ENCODE assay signal across 35 cellular contexts in genomic region chr3:126494831-126495230, GRCh38. TPM values are rescaled to one million over a fixed set of nuclear protein-coding genes. Genes with fewer than 3 reads are reported as not detected.
"Had no signal": no experiment of that assay in that cellular context is flagged by ENCODE, and none has a peak within 500 bp of the region (broad histone marks: within the 10 kb centered on the region; RNA-seq: fewer than 3 reads in every experiment).

No MANE protein-coding gene starts in this region.

- H3K27ac ChIP-seq: colonic mucosa, esophagus muscularis mucosa, heart right ventricle, parathyroid adenoma, stomach, thyroid gland, vagina had no signal

- H3K36me3 Mint-ChIP-seq: memory B cell; natural killer cell; stimulated activated effector memory CD8-positive, alpha-beta T cell treated with anti-CD3 and anti-CD28 coated beads, Interleukin-12 subunit alpha, Interleukin-12 subunit beta, amount 100 ng/mL, for 72 hours had no signal

- FAIRE-seq: endothelial cell of umbilical vein, islet of Langerhans had no signal

- H3K9me3 Mint-ChIP-seq: dendritic cell treated with granulocyte-macrophage colony-stimulating factor and Interleukin-4, amounts not matched to agents 40 ng/mL and 50 ng/mL, for 4 days; memory B cell; natural killer cell; stimulated activated effector memory CD8-positive, alpha-beta T cell treated with anti-CD3 and anti-CD28 coated beads, Interleukin-12 subunit alpha, Interleukin-12 subunit beta, amount 100 ng/mL, for 72 hours had no signal

- H3K4me1 ChIP-seq: colonic mucosa, parathyroid adenoma, stomach, thyroid gland had no signal

- H3K27ac Mint-ChIP-seq: dendritic cell treated with granulocyte-macrophage colony-stimulating factor and Interleukin-4, amounts not matched to agents 40 ng/mL and 50 ng/mL, for 4 days; memory B cell; natural killer cell; progenitor cell of endocrine pancreas; stimulated activated effector memory CD8-positive, alpha-beta T cell treated with anti-CD3 and anti-CD28 coated beads, Interleukin-12 subunit alpha, Interleukin-12 subunit beta, amount 100 ng/mL, for 72 hours had no signal

- H3K4me3 Mint-ChIP-seq: dendritic cell treated with granulocyte-macrophage colony-stimulating factor and Interleukin-4, amounts not matched to agents 40 ng/mL and 50 ng/mL, for 4 days; memory B cell; natural killer cell; stimulated activated effector memory CD8-positive, alpha-beta T cell treated with anti-CD3 and anti-CD28 coated beads, Interleukin-12 subunit alpha, Interleukin-12 subunit beta, amount 100 ng/mL, for 72 hours had no signal

- H3K27me3 ChIP-seq: colonic mucosa, heart right ventricle, thyroid gland, vagina had no signal

- H3K27me3 Mint-ChIP-seq: memory B cell had no signal

- H3K4me3 ChIP-seq: colonic mucosa, esophagus muscularis mucosa, heart right ventricle, lung, smooth muscle cell, stomach, thyroid gland, vagina had no signal

- DNase-seq: colonic mucosa; effector memory CD4-positive, alpha-beta T cell; foreskin melanocyte; glutamatergic neuron; heart right ventricle; hippocampal formation; kidney glomerular epithelial cell; left colon; left ventricle myocardium superior; natural killer cell; stimulated activated CD4-positive, alpha-beta T cell treated with anti-CD3 and anti-CD28 coated beads, Interleukin-2, amount 100 ng/mL, for 24 hours; stimulated activated CD4-positive, alpha-beta T cell treated with anti-CD3 and anti-CD28 coated beads, Interleukin-4, amount 100 ng/mL, for 24 hours; stimulated activated naive CD4-positive, alpha-beta T cell treated with Interleukin-2 at 50 U/mL for 16 hours; stomach; thyroid gland; trophoblast cell had no signal

- H3K9me3 ChIP-seq: colonic mucosa, esophagus muscularis mucosa, heart right ventricle, stomach, thyroid gland, vagina had no signal

- H3K9ac ChIP-seq: parathyroid adenoma had no signal

- H3K4me1 Mint-ChIP-seq: stimulated activated effector memory CD8-positive, alpha-beta T cell treated with anti-CD3 and anti-CD28 coated beads, Interleukin-12 subunit alpha, Interleukin-12 subunit beta, amount 100 ng/mL, for 72 hours had no signal

- H3K36me3 ChIP-seq: colonic mucosa, esophagus muscularis mucosa, heart right ventricle, stomach, thyroid gland, vagina had no signal

- H3K4me2 ChIP-seq: smooth muscle cell had no signal

- ATAC-seq: heart right ventricle; left colon; left ventricle myocardium superior; natural killer cell; sciatic nerve; stimulated activated effector memory CD8-positive, alpha-beta T cell treated with anti-CD3 and anti-CD28 coated beads, Interleukin-12 subunit alpha, Interleukin-12 subunit beta, amount 100 ng/mL, for 72 hours had no signal

RNA-seq across cellular contexts. Expression of gene UROC1, which starts 22.7 kb away (rescaled TPM):
- total RNA-seq: colonic mucosa, endothelial cell of umbilical vein, epithelial cell of proximal tubule, esophagus muscularis mucosa, heart right ventricle, left colon, left ventricle myocardium superior, mononuclear cell, natural killer cell, osteoblast, progenitor cell of endocrine pancreas, sciatic nerve, smooth muscle cell, stomach, subcutaneous adipose tissue, temporal lobe, thyroid gland, ureter, vagina had no signal
- polyA plus RNA-seq: endothelial cell of umbilical vein, neural cell, smooth muscle cell, stomach had no signal

RNA-seq across cellular contexts. Expression of gene CHST13, which starts 29.1 kb away (rescaled TPM):
- total RNA-seq: endothelial cell of umbilical vein, smooth muscle cell, temporal lobe, ureter had no signal
- polyA plus RNA-seq: neural cell, smooth muscle cell had no signal
